17 cellular contexts compared by ENCODE assay signal in the genomic region with DNA sequence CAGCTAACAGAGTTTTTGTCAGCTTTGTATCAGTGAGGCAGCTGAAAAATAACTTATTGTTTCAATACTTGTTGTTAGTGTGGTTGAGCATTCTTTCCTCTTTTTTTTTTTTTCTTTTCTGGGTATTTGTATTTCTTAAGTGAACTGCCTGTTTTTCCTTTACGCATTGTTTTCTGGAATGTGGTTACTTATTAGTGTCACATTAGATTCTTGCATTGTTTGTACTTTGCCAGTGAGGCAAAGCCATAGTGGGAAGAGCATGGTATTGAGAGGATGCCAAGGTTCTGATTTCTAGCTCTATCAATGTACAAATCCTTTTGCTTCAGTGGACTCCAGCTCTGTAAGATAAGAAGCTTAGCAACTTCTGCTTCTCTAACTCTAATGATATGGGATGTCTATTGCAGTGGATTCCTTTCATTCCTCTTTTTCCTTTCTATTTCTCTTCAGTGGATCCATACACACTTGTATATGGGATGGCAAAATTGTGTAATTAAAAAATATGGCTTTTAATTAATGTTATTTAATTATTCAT. TPM values are rescaled to one million over a fixed set of nuclear protein-coding genes. Genes with fewer than 3 reads are reported as not detected.
A peak's percentile ranks its signal among the peaks of the same experiment; 100 is the strongest.
DNase-seq lines count a peak whose midpoint lies in the region; ATAC-seq and TF ChIP-seq lines count a peak whose summit lies in the region.
"Had no signal": no experiment of that assay in that cellular context is flagged by ENCODE, and none has a peak within 500 bp of the region (broad histone marks: within the 10 kb centered on the region; RNA-seq: fewer than 3 reads in every experiment).

No MANE protein-coding gene starts in this region.

- no peaks in the 10 kb centered on the region for H4K20me1 ChIP-seq in Karpas-422 (ENCODE audit: insufficient read depth, low read depth, low read length)

- H3K9me3 Mint-ChIP-seq in endodermal cell: no peaks in the 10 kb centered on the region
- no peaks in the 10 kb centered on the region for H3K9me3 Mint-ChIP-seq in stimulated activated naive B cell treated with anti-CD40 and anti-IgM and Interleukin-4, amounts not matched to agents 10 μg/mL and 1 μg/mL and 100 μg/mL, for 72 hours
- H3K9me3 Mint-ChIP-seq: CD4-positive, CD25-positive, alpha-beta regulatory T cell had no signal

- H3K9me2 ChIP-seq in Karpas-422 (replicated peaks; ENCODE audit: insufficient read depth, low read length): no peaks in the 10 kb centered on the region

- WGBS in endodermal cell (ENCODE audit: insufficient coverage in 1 of 2, insufficient read length in 1 of 2), 2 experiments: 94% methylated on average over 1 of the region's 1 CpG; no CpG with 5 or more reads in 1 of the 2 experiments
- WGBS in thyroid gland, 2 donors: 82 to 93% methylated on average over 1 of the region's 1 CpG

- no peak overlapping the region for H2AFZ ChIP-seq in Karpas-422 (ENCODE audit: low read length)

- intact Hi-C loops in thyroid gland (cut with DNase I): no loop called here

- TF ChIP-seq POLR2A in thyroid gland (IDR thresholded peaks at IDR 0.05): no peak

- H3K36me3 Mint-ChIP-seq in T-helper 17 cell (ENCODE audit: low read depth) (peaks cover 6% of the 10 kb centered on the region), endodermal cell (ENCODE audit: low read depth) (peaks cover 19% of the 10 kb centered on the region)
- peaks cover 28 to 43% of the 10 kb centered on the region in 2 donors for H3K36me3 Mint-ChIP-seq in stimulated activated naive B cell treated with anti-CD40 and anti-IgM and Interleukin-4, amounts not matched to agents 10 μg/mL and 1 μg/mL and 100 μg/mL, for 72 hours

- no peaks in the 10 kb centered on the region for H3K27me3 ChIP-seq in Karpas-422 (ENCODE audit: low read length)
- H3K27me3 ChIP-seq in endodermal cell (ENCODE audit: control insufficient read depth, insufficient read depth, low read length, poor library complexity, severe bottlenecking): no peaks in the 10 kb centered on the region
- H3K27me3 ChIP-seq in thyroid gland: no peaks in the 10 kb centered on the region
- H3K27me3 ChIP-seq: SJSA1 had no signal

- H3K9me3 ChIP-seq in Karpas-422 (ENCODE audit: low read length): no peaks in the 10 kb centered on the region
- no peaks in the 10 kb centered on the region for H3K9me3 ChIP-seq in T-helper 17 cell (ENCODE audit: control insufficient read depth, low read length, poor library complexity, severe bottlenecking)
- H3K9me3 ChIP-seq in endodermal cell (ENCODE audit: control insufficient read depth, low read length): no peaks in the 10 kb centered on the region
- no peaks in the 10 kb centered on the region for H3K9me3 ChIP-seq in thyroid gland
- H3K9me3 ChIP-seq: SJSA1 had no signal

- DNase-seq in Karpas-422 (peak; percentile 30), T-helper 17 cell (no peak), endodermal cell (no peak), thyroid gland (no peak), NCI-H446 (lab: John Stamatoyannopoulos, UW) (no peak)
- no peak for DNase-seq in stimulated activated naive B cell treated with anti-CD40 and anti-IgM and Interleukin-4, amounts not matched to agents 10 μg/mL and 1 μg/mL and 100 μg/mL, for 72 hours
- DNase-seq: CD4-positive, CD25-positive, alpha-beta regulatory T cell; COR-L47; H7; NCI-H1092; NCI-H1436; NCI-H1930; NCI-H510A treated with DMSO at 0.1 percent for 48 hours; NCI-H774 had no signal

- H3K4me3 ChIP-seq in Karpas-422 (ENCODE audit: low read length) (no peak overlapping the region), endodermal cell (ENCODE audit: low read length) (peak overlapping the region; percentile 5), thyroid gland (replicated peaks in 1 of 3) (no peak overlapping the region)
- H3K4me3 ChIP-seq: SJSA1 had no signal

- H3K27ac Mint-ChIP-seq in T-helper 17 cell (no peak overlapping the region), endodermal cell (no peak overlapping the region)
- no peak overlapping the region for H3K27ac Mint-ChIP-seq in stimulated activated naive B cell treated with anti-CD40 and anti-IgM and Interleukin-4, amounts not matched to agents 10 μg/mL and 1 μg/mL and 100 μg/mL, for 72 hours
- H3K27ac Mint-ChIP-seq: CD4-positive, CD25-positive, alpha-beta regulatory T cell had no signal

- ATAC-seq in T-helper 17 cell (no peak), GM18861 (IDR thresholded peaks at IDR 0.05; ENCODE audit: unreplicated experiment) (no peak)
- no peak for ATAC-seq in stimulated activated naive B cell treated with anti-CD40 and anti-IgM and Interleukin-4, amounts not matched to agents 10 μg/mL and 1 μg/mL and 100 μg/mL, for 72 hours (replicated peaks)
- ATAC-seq: Right ventricle myocardium inferior had no signal

- H3K4me2 ChIP-seq in Karpas-422 (ENCODE audit: low read depth, low read length, poor library complexity, severe bottlenecking): no peak overlapping the region

- H3K36me3 ChIP-seq in Karpas-422 (ENCODE audit: insufficient read depth, low read length) (peaks cover 19% of the 10 kb centered on the region), endodermal cell (ENCODE audit: control insufficient read depth, insufficient read depth, low read length) (peaks cover 22% of the 10 kb centered on the region), thyroid gland (peaks cover 0 to 3% of the 10 kb centered on the region in 2 donors)

- peaks cover 83% of the 10 kb centered on the region for H3K79me2 ChIP-seq in Karpas-422 (ENCODE audit: low read length)

- H3K9ac ChIP-seq in Karpas-422 (ENCODE audit: low read length) (no peak overlapping the region), endodermal cell (ENCODE audit: extremely low read depth, low read length, poor library complexity, severe bottlenecking) (no peak overlapping the region)

- H3K4me3 Mint-ChIP-seq in T-helper 17 cell: peak overlapping the region; percentile 25
- no peak overlapping the region for H3K4me3 Mint-ChIP-seq in endodermal cell
- no peak overlapping the region for H3K4me3 Mint-ChIP-seq in stimulated activated naive B cell treated with anti-CD40 and anti-IgM and Interleukin-4, amounts not matched to agents 10 μg/mL and 1 μg/mL and 100 μg/mL, for 72 hours

- TF ChIP-seq CTCF in endodermal cell (conservative IDR thresholded peaks at IDR 0.05): no peak
- TF ChIP-seq CTCF in thyroid gland (IDR thresholded peaks at IDR 0.05): no peak

- H3K4me1 Mint-ChIP-seq in T-helper 17 cell (peaks cover 43% of the 10 kb centered on the region), endodermal cell (peaks cover 19% of the 10 kb centered on the region)
- H3K4me1 Mint-ChIP-seq in stimulated activated naive B cell treated with anti-CD40 and anti-IgM and Interleukin-4, amounts not matched to agents 10 μg/mL and 1 μg/mL and 100 μg/mL, for 72 hours: peaks cover 35 to 46% of the 10 kb centered on the region in 2 donors

- no peak overlapping the region for H3K27ac ChIP-seq in Karpas-422 (ENCODE audit: low read length)
- no peak overlapping the region for H3K27ac ChIP-seq in endodermal cell (ENCODE audit: low read depth, low read length)
- peak overlapping the region in 2 of 3 donors; percentile 29 to 47 for H3K27ac ChIP-seq in thyroid gland
- H3K27ac ChIP-seq: SJSA1 had no signal

- no peaks in the 10 kb centered on the region for H3K27me3 Mint-ChIP-seq in T-helper 17 cell
- no peaks in the 10 kb centered on the region for H3K27me3 Mint-ChIP-seq in endodermal cell (ENCODE audit: insufficient read depth)
- no peaks in the 10 kb centered on the region for H3K27me3 Mint-ChIP-seq in stimulated activated naive B cell treated with anti-CD40 and anti-IgM and Interleukin-4, amounts not matched to agents 10 μg/mL and 1 μg/mL and 100 μg/mL, for 72 hours
- H3K27me3 Mint-ChIP-seq: CD4-positive, CD25-positive, alpha-beta regulatory T cell had no signal

- H3K4me1 ChIP-seq in Karpas-422 (ENCODE audit: low read length): peaks cover 24% of the 10 kb centered on the region
- H3K4me1 ChIP-seq in endodermal cell (ENCODE audit: control insufficient read depth, insufficient read depth, low read length): no peaks in the 10 kb centered on the region
- peaks cover 32 to 57% of the 10 kb centered on the region in 2 donors for H3K4me1 ChIP-seq in thyroid gland

RNA-seq across cellular contexts. Expression of a gene that starts 3.9 kb away (rescaled TPM):
- total RNA-seq in Karpas-422 (2014; rRNA removed; shearing (Covaris generic); ENCODE audit: low replicate concordance): 17.5 and 23.7 TPM in 2 replicates
- total RNA-seq in T-helper 17 cell: 10 to 100 TPM; 23.0 to 23.7 TPM
- 10 to 100 TPM; 23.5 to 26.4 TPM for total RNA-seq in endodermal cell
- 14.2 TPM for polyA plus RNA-seq in endodermal cell (2013, experiment 1 of 2)
- polyA plus RNA-seq in endodermal cell (2013, experiment 2 of 2): 13.7 TPM
- total RNA-seq in thyroid gland: 10 to 100 TPM; 24.7 to 32.8 (median 29.8) TPM

Comparison
In these comparisons a context has a peak if more than half of its experiments do, and no peak if none do; other contexts are left out.
1. H3K27ac ChIP-seq: peak in thyroid gland (2 of 3); none in Karpas-422 (single experiment) and endodermal cell (single experiment).